9 cellular contexts compared by ENCODE assay signal in the genomic region with DNA sequence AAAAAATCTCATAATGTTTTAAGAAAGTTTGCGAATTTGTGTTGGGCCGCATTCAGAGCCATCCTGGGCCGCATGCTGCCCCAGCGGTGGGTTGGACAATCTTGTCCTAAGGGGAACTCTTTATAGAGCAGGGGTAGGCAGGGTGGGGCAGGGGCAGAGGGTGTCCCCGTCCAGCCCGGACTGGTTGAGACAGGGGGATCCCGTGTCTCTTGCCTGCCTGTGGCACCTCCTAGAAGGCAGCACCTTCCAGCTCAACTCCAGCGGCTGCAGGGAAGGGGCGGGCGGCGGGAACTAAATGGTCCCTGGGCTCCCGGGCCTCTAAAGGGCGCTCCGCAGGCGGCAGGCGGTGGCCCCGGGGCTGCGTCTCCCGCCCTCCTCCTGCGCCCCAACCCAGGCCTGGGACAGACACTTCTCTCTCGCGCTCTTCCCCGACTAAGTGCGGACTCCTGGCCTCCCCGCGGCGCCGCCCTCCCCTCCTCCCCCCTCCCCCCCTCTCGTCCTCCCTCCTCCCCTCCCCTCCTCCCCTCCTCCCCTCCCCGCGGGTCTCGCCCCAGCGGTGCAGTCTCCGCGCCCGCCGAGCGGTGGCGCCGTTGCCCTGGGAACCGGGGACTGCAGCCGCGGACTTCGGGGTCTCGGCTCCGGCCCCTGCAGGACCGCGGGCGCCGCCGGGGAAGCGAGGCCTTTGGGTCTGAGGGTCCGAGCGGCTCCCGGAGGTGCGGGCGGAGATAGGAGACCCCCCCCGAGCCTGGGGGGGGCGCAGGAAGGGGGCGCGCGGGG.
DNase-seq lines count a peak whose midpoint lies in the region; ATAC-seq and TF ChIP-seq lines count a peak whose summit lies in the region.
"Had no signal": no experiment of that assay in that cellular context is flagged by ENCODE, and none has a peak within 500 bp of the region (broad histone marks: within the 10 kb centered on the region; RNA-seq: fewer than 3 reads in every experiment).

No MANE protein-coding gene starts in this region.

- no peak overlapping the region for H3K4me3 ChIP-seq in GM12865 (ENCODE audit: low read depth, low read length)
- peak overlapping the region in 10 of 12 donors; percentile 11 to 41 (median 31) for H3K4me3 ChIP-seq in heart left ventricle
- peak overlapping the region; percentile 39 for H3K4me3 ChIP-seq in smooth muscle cell
- no peak overlapping the region for H3K4me3 ChIP-seq in SJCRH30

- H3K4me1 ChIP-seq in heart left ventricle, result peaks cover 0 to 14% (median 1%) of the 10 kb centered on the region in 12 donors
- peaks cover 6% of the 10 kb centered on the region for H3K4me1 ChIP-seq in smooth muscle cell (ENCODE audit: low read depth)
- H3K4me1 ChIP-seq in SJCRH30, result no peaks in the 10 kb centered on the region

- TF ChIP-seq CTCF in GM12865 (IDR thresholded peaks at IDR 0.05; ENCODE audit: insufficient read depth, low read depth, low read length, missing control alignments), result peak; percentile 38
- TF ChIP-seq CTCF in heart left ventricle (IDR thresholded peaks at IDR 0.05), result peak in 6 of 12 donors; percentile 12 to 35 (median 26)
- TF ChIP-seq CTCF in smooth muscle cell (IDR thresholded peaks at IDR 0.05; ENCODE audit: borderline replicate concordance, insufficient read depth, poor library complexity, severe bottlenecking), result peak; percentile 60

- H3K36me3 ChIP-seq in heart left ventricle (no peaks in the 10 kb centered on the region), smooth muscle cell (ENCODE audit: low read depth) (no peaks in the 10 kb centered on the region), SJCRH30 (no peaks in the 10 kb centered on the region)

- TF ChIP-seq POLR2A in heart left ventricle (IDR thresholded peaks at IDR 0.05), result no peak

- peaks cover 18 to 59% (median 42%) of the 10 kb centered on the region in 9 donors for H3K27me3 ChIP-seq in heart left ventricle
- peaks cover 29% of the 10 kb centered on the region for H3K27me3 ChIP-seq in smooth muscle cell (ENCODE audit: low read depth)
- H3K27me3 ChIP-seq in SJCRH30, result no peaks in the 10 kb centered on the region

- no peak overlapping the region for H2AFZ ChIP-seq in smooth muscle cell (ENCODE audit: low read depth)

- H3K4me2 ChIP-seq in smooth muscle cell, result peak overlapping the region; percentile 81

- H4K20me1 ChIP-seq in smooth muscle cell (ENCODE audit: low read depth), result no peaks in the 10 kb centered on the region

- H3F3A ChIP-seq in smooth muscle cell (ENCODE audit: low read depth), result no peaks in the 10 kb centered on the region

- H3K79me2 ChIP-seq in smooth muscle cell (ENCODE audit: low read depth), result no peaks in the 10 kb centered on the region

- intact Hi-C loops in heart left ventricle (cut with DNase I), result loop anchor here in 1 of 10 donors (5.0 kb wide), 1 partner anchor 370 kb away; no protein-coding TSS in a partner anchor

- peak in 3 of 4 donors; percentile 47 to 68 (median 47) for ATAC-seq in heart left ventricle

- H3K27ac ChIP-seq in heart left ventricle (no peak overlapping the region), smooth muscle cell (ENCODE audit: low read depth) (no peak overlapping the region), SJCRH30 (no peak overlapping the region)
- H3K27ac ChIP-seq: skin epidermis had no signal

- no peak overlapping the region for H3K9ac ChIP-seq in smooth muscle cell (ENCODE audit: low read depth)

- DNase-seq in GM12865 (ENCODE audit: low read depth) (no peak), NCI-H1694 (lab: John Stamatoyannopoulos, UW) (peak; percentile 23), heart left ventricle (peak in 2 of 5 donors; percentile 37 to 57), smooth muscle cell (lab: John Stamatoyannopoulos, UW; ENCODE audit: unreplicated experiment) (peak; percentile 18), SJCRH30 (no peak), NCI-H226 (no peak), HT-29 (ENCODE audit: low spot score) (no peak)
- DNase-seq in activated gamma-delta T cell treated with anti-CD3 and anti-CD28 coated beads, Interleukin-2, amount 50 U/mL, for 16 hours (ENCODE audit: low read depth), result peak; percentile 33

- peaks cover 0 to 11% (median 0%) of the 10 kb centered on the region in 12 donors for H3K9me3 ChIP-seq in heart left ventricle
- H3K9me3 ChIP-seq in smooth muscle cell (replicated peaks; ENCODE audit: low read depth), result no peaks in the 10 kb centered on the region
- no peaks in the 10 kb centered on the region for H3K9me3 ChIP-seq in SJCRH30 (replicated peaks)

- 6 to 15% (median 10%) methylated on average over 17 to 54 of the region's 62 CpGs for WGBS in heart left ventricle, 4 donors
- 14% methylated on average over 19 of the region's 62 CpGs for WGBS in smooth muscle cell (ENCODE audit: low lambda C conversion rate)

Comparison
In these comparisons a context has a peak if more than half of its experiments do, and no peak if none do; other contexts are left out.
1. DNase-seq: peak in NCI-H1694 (single experiment), activated gamma-delta T cell treated with anti-CD3 and anti-CD28 coated beads, Interleukin-2, amount 50 U/mL, for 16 hours (single experiment) and smooth muscle cell (single experiment); none in GM12865 (single experiment), SJCRH30 (0 of 2), NCI-H226 (single experiment) and HT-29 (single experiment).
2. H3K4me3 ChIP-seq: peak in heart left ventricle (10 of 12) and smooth muscle cell (single experiment); none in GM12865 (single experiment) and SJCRH30 (single experiment).